ENCODE assay signal across 15 cellular contexts in genomic region chr17:79937981-79938695, GRCh38.
DNase-seq lines count a peak whose midpoint lies in the region; ATAC-seq and TF ChIP-seq lines count a peak whose summit lies in the region.
"Had no signal": no experiment of that assay in that cellular context is flagged by ENCODE, and none has a peak within 500 bp of the region (broad histone marks: within the 10 kb centered on the region; RNA-seq: fewer than 3 reads in every experiment).

No MANE protein-coding gene starts in this region.

- H3K4me1 Mint-ChIP-seq in T-helper 17 cell: peaks cover 21% of the 10 kb centered on the region
- peaks cover 29 to 88% (median 65%) of the 10 kb centered on the region in 4 donors for H3K4me1 Mint-ChIP-seq in naive thymus-derived CD8-positive, alpha-beta T cell

- H3K36me3 ChIP-seq in SK-N-SH (replicated peaks in 1 of 2; ENCODE audit: control insufficient read depth in 1 of 2, insufficient read depth in 2 of 2, low read length in 1 of 2): peaks cover 0 to 38% of the 10 kb centered on the region in 2 experiments

- H3K27me3 Mint-ChIP-seq in T-helper 17 cell: peaks cover 25% of the 10 kb centered on the region
- peaks cover 0 to 4% (median 0%) of the 10 kb centered on the region in 5 donors for H3K27me3 Mint-ChIP-seq in naive thymus-derived CD8-positive, alpha-beta T cell

- no peaks in the 10 kb centered on the region for H3F3A ChIP-seq in SK-N-SH (replicated peaks; ENCODE audit: insufficient read depth)

- H3K9ac ChIP-seq in SK-N-SH: no peak overlapping the region

- DNase-seq in SK-N-SH: peak; percentile 80
- DNase-seq in GM04504 (ENCODE audit: low read depth): peak; percentile 28
- DNase-seq in T-helper 17 cell: no peak
- DNase-seq in naive thymus-derived CD8-positive, alpha-beta T cell: peak in 1 of 10 donors; percentile 45
- no peak for DNase-seq in foreskin melanocyte
- DNase-seq in NOMO-1 treated with dmso at 0.1 percent for 144 hours (lab: John Stamatoyannopoulos, UW; ENCODE audit: unreplicated experiment): no peak
- DNase-seq: activated CD4-positive, CD25-positive, alpha-beta regulatory T cell; central memory CD4-positive, alpha-beta T cell; hippocampal formation; NCI-H2081 treated with DMSO at 0.1 percent for 48 hours; NCI-H774; stimulated activated CD4-positive, alpha-beta T cell treated with anti-CD3 and anti-CD28 coated beads, Interleukin-1b, Interleukin-23, amount 100 ng/mL, for 48 hours had no signal

- H3K9me2 ChIP-seq in SK-N-SH: no peaks in the 10 kb centered on the region

- H3K79me2 ChIP-seq in SK-N-SH (ENCODE audit: insufficient read depth): no peaks in the 10 kb centered on the region

- no peak overlapping the region for H3K4me2 ChIP-seq in SK-N-SH

- no peak for TF ChIP-seq EP300 in SK-N-SH (IDR thresholded peaks at IDR 0.05; ENCODE audit: borderline replicate concordance in 1 of 2, low read depth in 1 of 2, low read length in 1 of 2)

- H3K27me3 ChIP-seq in SK-N-SH (ENCODE audit: insufficient read depth): no peaks in the 10 kb centered on the region
- H3K27me3 ChIP-seq: right lobe of liver had no signal

- POLR2A ChIA-PET in SK-N-SH (lab: Yijun Ruan, JAX): no interaction called here
- POLR2A ChIA-PET in naive thymus-derived CD8-positive, alpha-beta T cell (lab: Charles Lee): no interaction called here

- CTCF ChIA-PET in SK-N-SH (lab: Yijun Ruan, JAX): interaction anchor here (1.0 to 1.3 kb wide), 4 partner anchors 14 to 104 kb away, joined by 3 to 5 read pairs (median 4); no protein-coding TSS in a partner anchor

- ATAC-seq in SK-N-SH treated with all-trans-retinoic acid at 6 μM for 48 hours (no peak), T-helper 17 cell (no peak), HG02610 (IDR thresholded peaks at IDR 0.05; ENCODE audit: unreplicated experiment) (no peak)
- ATAC-seq in naive thymus-derived CD8-positive, alpha-beta T cell: no peak
- ATAC-seq: right lobe of liver had no signal

- TF ChIP-seq RAD21 in SK-N-SH (IDR thresholded peaks at IDR 0.05; ENCODE audit: low read length): no peak

- no peak overlapping the region for H3K27ac ChIP-seq in SK-N-SH (ENCODE audit: low read depth in 2 of 2, low read length in 1 of 2)
- H3K27ac ChIP-seq: right lobe of liver had no signal

- no peaks in the 10 kb centered on the region for H3K36me3 Mint-ChIP-seq in T-helper 17 cell (ENCODE audit: low read depth)
- H3K36me3 Mint-ChIP-seq in naive thymus-derived CD8-positive, alpha-beta T cell: no peaks in the 10 kb centered on the region

- H3K4me3 ChIP-seq in SK-N-SH (ENCODE audit: low read depth in 2 of 2, low read length in 1 of 2): no peak overlapping the region
- H3K4me3 ChIP-seq: right lobe of liver had no signal

- peaks cover 19 to 25% of the 10 kb centered on the region in 2 experiments; a peak in 2 of 4 replicates for H3K4me1 ChIP-seq in SK-N-SH (ENCODE audit: control insufficient read depth in 1 of 2, insufficient read depth in 2 of 2, low read depth in 1 of 2, low read length in 1 of 2)
- H3K4me1 ChIP-seq: right lobe of liver had no signal

- TF ChIP-seq CTCF in SK-N-SH (IDR thresholded peaks at IDR 0.05): no peak

- no peak overlapping the region for H3K4me3 Mint-ChIP-seq in T-helper 17 cell
- H3K4me3 Mint-ChIP-seq in naive thymus-derived CD8-positive, alpha-beta T cell: peak overlapping the region in 4 of 10 donors; percentile 75 to 85 (median 84)

- 84% methylated on average over 25 of the region's 25 CpGs for WGBS in SK-N-SH (ENCODE audit: low lambda C conversion rate)

- H3K9me3 ChIP-seq in SK-N-SH (no peaks in the 10 kb centered on the region), T-helper 17 cell (ENCODE audit: control insufficient read depth, low read length, poor library complexity, severe bottlenecking) (no peaks in the 10 kb centered on the region)
- H3K9me3 ChIP-seq: right lobe of liver had no signal

- H4K20me1 ChIP-seq in SK-N-SH (ENCODE audit: insufficient read depth): no peaks in the 10 kb centered on the region

- H3K27ac Mint-ChIP-seq in T-helper 17 cell: peak overlapping the region; percentile 41
- H3K27ac Mint-ChIP-seq in naive thymus-derived CD8-positive, alpha-beta T cell: peak overlapping the region in 6 of 10 donors; percentile 90 to 97 (median 94)

- no peak overlapping the region for H2AFZ ChIP-seq in SK-N-SH (ENCODE audit: low read depth)

- H3K9me3 Mint-ChIP-seq in naive thymus-derived CD8-positive, alpha-beta T cell: no peaks in the 10 kb centered on the region

TF ChIP-seq in SK-N-SH, 30 proteins besides CTCF, POLR2A, EP300 and RAD21:
- TF ChIP-seq RXRA (IDR thresholded peaks at IDR 0.05; ENCODE audit: borderline replicate concordance, low read depth) (no peak), POLR2AphosphoS5 (IDR thresholded peaks at IDR 0.05; ENCODE audit: low read depth, low read length) (no peak), RCOR1 (IDR thresholded peaks at IDR 0.05; ENCODE audit: low read length) (no peak), MAX (IDR thresholded peaks at IDR 0.05; ENCODE audit: low read depth) (no peak)

TF ChIP-seq in SK-N-SH treated with all-trans-retinoic acid at 6 μM for 48 hours, 23 proteins besides CTCF, POLR2A, EP300 and RAD21:
- no peak for TF ChIP-seq ZNF70 (CRISPR knock-in tag; IDR thresholded peaks at IDR 0.05)
- TF ChIP-seq SNAI2 (CRISPR knock-in tag; IDR thresholded peaks at IDR 0.05): no peak
- no peak for TF ChIP-seq ZNF565 (CRISPR knock-in tag; conservative IDR thresholded peaks at IDR 0.05; ENCODE audit: low read depth)
- TF ChIP-seq CSRNP3 (CRISPR knock-in tag; IDR thresholded peaks at IDR 0.05): no peak
- no peak for TF ChIP-seq ARNTL (CRISPR knock-in tag; IDR thresholded peaks at IDR 0.05; ENCODE audit: borderline replicate concordance, low read depth)
- TF ChIP-seq OSR1 (CRISPR knock-in tag; IDR thresholded peaks at IDR 0.05): no peak
- no peak for TF ChIP-seq ZNF8 (CRISPR knock-in tag; IDR thresholded peaks at IDR 0.05)

Comparison
In these comparisons a context has a peak if more than half of its experiments do, and no peak if none do; other contexts are left out.
1. DNase-seq: peak in SK-N-SH (single experiment) and GM04504 (single experiment); none in T-helper 17 cell (0 of 3), foreskin melanocyte (single experiment) and NOMO-1 treated with dmso at 0.1 percent for 144 hours (single experiment).